ENCODE assay signal across 21 cellular contexts in genomic region chr16:49924078-49924477, GRCh38.
DNase-seq lines count a peak whose midpoint lies in the region; ATAC-seq, FAIRE-seq and TF ChIP-seq lines count a peak whose summit lies in the region.
"Had no signal": no experiment of that assay in that cellular context is flagged by ENCODE, and none has a peak within 500 bp of the region (broad histone marks: within the 10 kb centered on the region; RNA-seq: fewer than 3 reads in every experiment).

No MANE protein-coding gene starts in this region.

- H3K27ac Mint-ChIP-seq in T-helper 2 cell treated with Interferon-gamma antibody and Interleukin-4, amounts not matched to agents 5 μg/mL and 100 μg/mL, for 36 hours = no peak overlapping the region

- in situ Hi-C loops in GM12878 (cut with MboI) = no loop called here

- TF ChIP-seq RAD21 in GM12878 (IDR thresholded peaks at IDR 0.05; ENCODE audit: insufficient read depth, low read depth, low read length) = no peak

- no peak for FAIRE-seq in GM12878 (lab: Jason Lieb, UNC)
- FAIRE-seq: GM12891 had no signal

- no peak for TF ChIP-seq POLR2A in GM12878 (IDR thresholded peaks at IDR 0.05; ENCODE audit: low read depth, low read length)

- H3K79me2 ChIP-seq in GM12878 (ENCODE audit: control insufficient read depth, insufficient read depth, low read length) = no peaks in the 10 kb centered on the region

- no TSS peak for BruUV-seq in GM12878 (replicated peaks; lab: Mats Ljungman, UMichigan)

- H3K4me3 Mint-ChIP-seq in T-helper 2 cell treated with Interferon-gamma antibody and Interleukin-4, amounts not matched to agents 5 μg/mL and 100 μg/mL, for 36 hours = no peak overlapping the region
- H3K4me3 Mint-ChIP-seq: naive B cell had no signal

- no peak overlapping the region for H3K4me2 ChIP-seq in GM12878 (ENCODE audit: control insufficient read depth, insufficient read depth)

- RAD21 ChIA-PET in GM12878 (lab: Charles Lee; ENCODE audit: unreplicated experiment) = no interaction called here

- no peaks in the 10 kb centered on the region; the same call in 1 of the 2 replicates for H3K4me1 ChIP-seq in GM12878 (ENCODE audit: control insufficient read depth, insufficient read depth, low read length)
- H3K4me1 ChIP-seq: colonic mucosa, psoas muscle had no signal

- intact Hi-C loops in GM12878 (cut with micrococcal nuclease; ENCODE audit: unreplicated experiment) = loop anchor here (5.0 kb wide), 2 partner anchors 432 to 517 kb away; no protein-coding TSS in a partner anchor

- no peak overlapping the region for H3K27ac ChIP-seq in GM12878 (ENCODE audit: control insufficient read depth, insufficient read depth)
- H3K27ac ChIP-seq: colonic mucosa, psoas muscle, thyroid gland had no signal

- no peaks in the 10 kb centered on the region for H3K36me3 Mint-ChIP-seq in T-helper 2 cell treated with Interferon-gamma antibody and Interleukin-4, amounts not matched to agents 5 μg/mL and 100 μg/mL, for 36 hours (ENCODE audit: low read depth)
- H3K36me3 Mint-ChIP-seq: naive B cell had no signal

- no peak overlapping the region; the same call in 1 of the 2 replicates for H2AFZ ChIP-seq in GM12878 (ENCODE audit: control insufficient read depth, low read depth, low read length)

- no peaks in the 10 kb centered on the region for H3K9me3 Mint-ChIP-seq in T-helper 2 cell treated with Interferon-gamma antibody and Interleukin-4, amounts not matched to agents 5 μg/mL and 100 μg/mL, for 36 hours
- H3K9me3 Mint-ChIP-seq: naive B cell had no signal

- H3K4me3 ChIP-seq in GM12878 = no peak overlapping the region
- H3K4me3 ChIP-seq: colonic mucosa, psoas muscle, thyroid gland had no signal

- CTCF ChIA-PET in GM12878 (lab: Yijun Ruan, JAX) = no interaction called here

- peak; percentile 4 for DNase-seq in stimulated activated CD4-positive, alpha-beta T cell treated with anti-CD3 and anti-CD28 coated beads, Interleukin-15, amount 100 ng/mL, for 24 hours
- no peak for DNase-seq in stimulated activated CD4-positive, alpha-beta T cell treated with anti-CD3 and anti-CD28 coated beads, Interleukin-4, amount 100 ng/mL, for 24 hours
- DNase-seq in NAMALWA (ENCODE audit: low spot score) (peak; percentile 70), GM12878 (ENCODE audit: low read depth, low spot score) (peak; percentile 7), HCEC 1CT (no peak)
- DNase-seq in T-helper 2 cell treated with Interferon-gamma antibody and Interleukin-4, amounts not matched to agents 5 μg/mL and 100 μg/mL, for 36 hours (ENCODE audit: low spot score) = no peak
- DNase-seq: activated T-cell treated with anti-CD3 and anti-CD28 coated beads, Interleukin-2, amount 50 U/mL, for 1 hour; amygdala; colonic mucosa; hippocampal formation; Kasumi-1; left ventricle myocardium superior; naive B cell; NCI-H2107; psoas muscle; SW 1271; thyroid gland had no signal

- no peaks in the 10 kb centered on the region for H3K27me3 ChIP-seq in GM12878 (replicated peaks in 1 of 2; ENCODE audit: control insufficient read depth in 2 of 2, insufficient read depth in 2 of 2, low read length in 1 of 2)
- H3K27me3 ChIP-seq: colonic mucosa, thyroid gland had no signal

- no peaks in the 10 kb centered on the region for H3K36me3 ChIP-seq in GM12878 (ENCODE audit: control insufficient read depth in 2 of 2, insufficient read depth in 2 of 2, low read length in 1 of 2)
- H3K36me3 ChIP-seq: colonic mucosa, thyroid gland had no signal

- 27% methylated on average over 7 of the region's 7 CpGs for WGBS in GM12878 (ENCODE audit: insufficient coverage, insufficient replicate concordance, low lambda C conversion rate, missing lambda C conversion rate)

- POLR2A ChIA-PET in GM12878 (lab: Charles Lee) = no interaction called here

- H3K27me3 Mint-ChIP-seq in T-helper 2 cell treated with Interferon-gamma antibody and Interleukin-4, amounts not matched to agents 5 μg/mL and 100 μg/mL, for 36 hours (ENCODE audit: low read depth) = peaks cover 3% of the 10 kb centered on the region

- H3K9me3 ChIP-seq in GM12878 (replicated peaks; ENCODE audit: control insufficient read depth, insufficient read depth, low read length) = no peaks in the 10 kb centered on the region; the same call in 2 of the 3 replicates
- H3K9me3 ChIP-seq: colonic mucosa, psoas muscle, thyroid gland had no signal

- ATAC-seq in GM12878 (peak; percentile 70), HG03565 (IDR thresholded peaks at IDR 0.05; ENCODE audit: unreplicated experiment) (no peak), HG03135 (IDR thresholded peaks at IDR 0.05; ENCODE audit: unreplicated experiment) (no peak)
- ATAC-seq: esophagus mucosa, left ventricle myocardium superior, psoas muscle had no signal

- TF ChIP-seq CTCF in GM12878 (IDR thresholded peaks at IDR 0.05 in 2 of 3, conservative IDR thresholded peaks at IDR 0.05 in 1 of 3; ENCODE audit: control insufficient read depth in 2 of 3, extremely low read depth in 1 of 3, insufficient read depth in 1 of 3, low read depth in 3 of 3, low read length in 3 of 3) = no peak

- H4K20me1 ChIP-seq in GM12878 (ENCODE audit: control insufficient read depth, insufficient read depth) = no peaks in the 10 kb centered on the region

- SMC1A ChIA-PET in GM12878 (lab: Charles Lee; ENCODE audit: uncharacterized antibody, unreplicated experiment) = no interaction called here

- H3K9ac ChIP-seq in GM12878 (ENCODE audit: control insufficient read depth, insufficient read depth, low read length) = no peak overlapping the region

- H3K4me1 Mint-ChIP-seq in T-helper 2 cell treated with Interferon-gamma antibody and Interleukin-4, amounts not matched to agents 5 μg/mL and 100 μg/mL, for 36 hours (ENCODE audit: low read depth) = no peaks in the 10 kb centered on the region
- H3K4me1 Mint-ChIP-seq: naive B cell had no signal

- no peak for TF ChIP-seq EP300 in GM12878 (IDR thresholded peaks at IDR 0.05; ENCODE audit: borderline replicate concordance in 1 of 2, control insufficient read depth in 1 of 2, low read depth in 2 of 2, low read length in 2 of 2)

TF ChIP-seq in GM12878, 131 proteins besides CTCF, POLR2A, EP300 and RAD21:
- TF ChIP-seq, protein P1, sequence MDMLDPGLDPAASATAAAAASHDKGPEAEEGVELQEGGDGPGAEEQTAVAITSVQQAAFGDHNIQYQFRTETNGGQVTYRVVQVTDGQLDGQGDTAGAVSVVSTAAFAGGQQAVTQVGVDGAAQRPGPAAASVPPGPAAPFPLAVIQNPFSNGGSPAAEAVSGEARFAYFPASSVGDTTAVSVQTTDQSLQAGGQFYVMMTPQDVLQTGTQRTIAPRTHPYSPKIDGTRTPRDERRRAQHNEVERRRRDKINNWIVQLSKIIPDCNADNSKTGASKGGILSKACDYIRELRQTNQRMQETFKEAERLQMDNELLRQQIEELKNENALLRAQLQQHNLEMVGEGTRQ (IDR thresholded peaks at IDR 0.05; ENCODE audit: borderline replicate concordance, low read depth, low read length) = peak; percentile 5; the same call in 1 of the 2 replicates
- TF ChIP-seq, protein P2, sequence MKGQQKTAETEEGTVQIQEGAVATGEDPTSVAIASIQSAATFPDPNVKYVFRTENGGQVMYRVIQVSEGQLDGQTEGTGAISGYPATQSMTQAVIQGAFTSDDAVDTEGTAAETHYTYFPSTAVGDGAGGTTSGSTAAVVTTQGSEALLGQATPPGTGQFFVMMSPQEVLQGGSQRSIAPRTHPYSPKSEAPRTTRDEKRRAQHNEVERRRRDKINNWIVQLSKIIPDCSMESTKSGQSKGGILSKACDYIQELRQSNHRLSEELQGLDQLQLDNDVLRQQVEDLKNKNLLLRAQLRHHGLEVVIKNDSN (IDR thresholded peaks at IDR 0.05; ENCODE audit: borderline replicate concordance, extremely low read length, insufficient read depth, low read depth, low read length) = peak; percentile 73
- TF ChIP-seq RAD51 (IDR thresholded peaks at IDR 0.05) (peak; percentile 55; the same call in 1 of the 2 replicates), HDAC2 (IDR thresholded peaks at IDR 0.05) (no peak)

Comparison
In these comparisons a context has a peak if more than half of its experiments do, and no peak if none do; other contexts are left out.
1. DNase-seq: peak in stimulated activated CD4-positive, alpha-beta T cell treated with anti-CD3 and anti-CD28 coated beads, Interleukin-15, amount 100 ng/mL, for 24 hours (single experiment), NAMALWA (single experiment) and GM12878 (single experiment); none in stimulated activated CD4-positive, alpha-beta T cell treated with anti-CD3 and anti-CD28 coated beads, Interleukin-4, amount 100 ng/mL, for 24 hours (single experiment), HCEC 1CT (single experiment) and T-helper 2 cell treated with Interferon-gamma antibody and Interleukin-4, amounts not matched to agents 5 μg/mL and 100 μg/mL, for 36 hours (single experiment).